ENCODE assay signal across 9 cellular contexts in genomic region chr11:130449996-130450419, GRCh38. TPM values are rescaled to one million over a fixed set of nuclear protein-coding genes. Genes with fewer than 3 reads are reported as not detected.
DNase-seq lines count a peak whose midpoint lies in the region; ATAC-seq, FAIRE-seq and TF ChIP-seq lines count a peak whose summit lies in the region.
"Had no signal": no experiment of that assay in that cellular context is flagged by ENCODE, and none has a peak within 500 bp of the region (broad histone marks: within the 10 kb centered on the region; RNA-seq: fewer than 3 reads in every experiment).

No MANE protein-coding gene starts in this region.

- peaks cover 26 to 50% (median 40%) of the 10 kb centered on the region in 4 donors for H3K4me1 ChIP-seq in stomach

- ATAC-seq in left colon: peak; percentile 74

- DNase-seq in NCI-H524 treated with DMSO at 0.1 percent for 48 hours (lab: John Stamatoyannopoulos, UW) (peak; percentile 25), dedifferentiated amniotic fluid mesenchymal stem cell (ENCODE audit: extremely low spot score) (peak; percentile 35), left colon (peak; percentile 83), stomach (peak; percentile 79), globus pallidus (ENCODE audit: low spot score) (no peak), SKM-1 treated with dmso at 0.1 percent for 144 hours (lab: John Stamatoyannopoulos, UW; ENCODE audit: unreplicated experiment) (no peak), urothelium cell line (ENCODE audit: low spot score) (no peak), SKM-1 (lab: John Stamatoyannopoulos, UW; ENCODE audit: unreplicated experiment) (no peak)

- intact Hi-C loops in left colon (cut with DNase I, micrococcal nuclease): no loop called here
- intact Hi-C loops in stomach (cut with DNase I; ENCODE audit: low total_unique reads): loop anchor here (10.0 kb wide), 1 partner anchor 195 kb away; no protein-coding TSS in a partner anchor

- 21 to 38% (median 30%) methylated on average over 29 of the region's 29 CpGs for WGBS in stomach, 5 donors

- no peaks in the 10 kb centered on the region for H3K9me3 ChIP-seq in stomach

- TF ChIP-seq CTCF in stomach (IDR thresholded peaks at IDR 0.05): peak in 5 of 7 experiments; percentile 13 to 51 (median 45)

- H3K36me3 ChIP-seq in stomach: no peaks in the 10 kb centered on the region

- H3K4me3 ChIP-seq in stomach: peak overlapping the region; percentile 56 to 72 (median 58)

- no peak for TF ChIP-seq EP300 in stomach (IDR thresholded peaks at IDR 0.05)

- peak overlapping the region; percentile 64 to 84 (median 76) for H3K27ac ChIP-seq in stomach

- FAIRE-seq in urothelium cell line (lab: Jason Lieb, UNC): no peak

- TF ChIP-seq POLR2A in stomach (IDR thresholded peaks at IDR 0.05): no peak

- peaks cover 0 to 27% (median 11%) of the 10 kb centered on the region in 3 donors for H3K27me3 ChIP-seq in stomach

RNA-seq across cellular contexts. Expression of gene ADAMTS15, which starts 1.6 kb away (rescaled TPM):
- 1 to 10 TPM; 3.6 to 4.4 TPM for total RNA-seq in left colon
- total RNA-seq in stomach: 10 to 100 TPM in 2 of 5 donors, 1 to 10 TPM in 3; 1.4 to 23.5 (median 2.2) TPM
- polyA plus RNA-seq in stomach: 1 to 10 TPM; 2.0 to 4.3 (median 2.5) TPM

RNA-seq across cellular contexts. Expression of gene ADAMTS8, which starts 21.6 kb away (rescaled TPM):
- total RNA-seq in left colon (1 to 10 TPM in 1 of 2 donors, under 1 TPM in 1; 0.40 to 3.4 TPM), stomach (10 to 100 TPM in 2 of 5 donors, 1 to 10 TPM in 2, under 1 TPM in 1; 0.58 to 24.1 (median 4.6) TPM)
- 10 to 100 TPM in 1 of 3 donors, 1 to 10 TPM in 2; 3.5 to 11.9 (median 4.9) TPM for polyA plus RNA-seq in stomach
- total RNA-seq: RPMI7951 had no signal

Comparison
In these comparisons a context has a peak if more than half of its experiments do, and no peak if none do; other contexts are left out.
1. DNase-seq: peak in NCI-H524 treated with DMSO at 0.1 percent for 48 hours (single experiment), dedifferentiated amniotic fluid mesenchymal stem cell (single experiment), left colon (2 of 2) and stomach (single experiment); none in globus pallidus (single experiment), SKM-1 treated with dmso at 0.1 percent for 144 hours (single experiment), urothelium cell line (single experiment) and SKM-1 (single experiment).